9 cellular contexts compared by ENCODE assay signal in genomic region chr20:22692119-22692475, GRCh38.
DNase-seq lines count a peak whose midpoint lies in the region; ATAC-seq and TF ChIP-seq lines count a peak whose summit lies in the region.
"Had no signal": no experiment of that assay in that cellular context is flagged by ENCODE, and none has a peak within 500 bp of the region (broad histone marks: within the 10 kb centered on the region; RNA-seq: fewer than 3 reads in every experiment).

No MANE protein-coding gene starts in this region.

- H3K27ac ChIP-seq in fibroblast of lung (ENCODE audit: insufficient read depth, low read length) (no peak overlapping the region), psoas muscle (no peak overlapping the region)

- intact Hi-C loops in psoas muscle (cut with DNase I) = loop anchor here (2.0 to 10.0 kb wide), 6 partner anchors 353 to 733 kb away; partner anchors contain the start of genes NAPB (in 1 of the 2) and THBD (in 1 of the 2)

- peak; percentile 14 for ATAC-seq in GM18867 (IDR thresholded peaks at IDR 0.05; ENCODE audit: unreplicated experiment)
- peak in 1 of 4 donors; percentile 23 for ATAC-seq in psoas muscle
- no peak for ATAC-seq in stimulated activated naive CD8-positive, alpha-beta T cell treated with anti-CD3 and anti-CD28 coated beads, Interleukin-15, Interleukin-2, amounts not matched to agents 100 U/mL and 50 U/mL, for 24 hours
- ATAC-seq in GM21825 (IDR thresholded peaks at IDR 0.05; ENCODE audit: unreplicated experiment) = no peak
- ATAC-seq in HG02571 (IDR thresholded peaks at IDR 0.05; ENCODE audit: unreplicated experiment) = no peak

- no peaks in the 10 kb centered on the region for H3K9me3 ChIP-seq in fibroblast of lung (ENCODE audit: control insufficient read depth, insufficient read depth, low read depth, low read length)
- H3K9me3 ChIP-seq in psoas muscle = no peaks in the 10 kb centered on the region
- H3K9me3 ChIP-seq: MG63 had no signal

- TF ChIP-seq CTCF in fibroblast of lung (conservative IDR thresholded peaks at IDR 0.05 in 1 of 2, IDR thresholded peaks at IDR 0.05 in 1 of 2; ENCODE audit: low read depth in 1 of 2, low read length in 2 of 2) = no peak
- TF ChIP-seq CTCF in psoas muscle (IDR thresholded peaks at IDR 0.05) = no peak

- no peak overlapping the region for H3K9ac ChIP-seq in fibroblast of lung (ENCODE audit: insufficient read depth, low read length)

- H3K27me3 ChIP-seq in fibroblast of lung (ENCODE audit: control insufficient read depth, insufficient read depth, low read length) = no peaks in the 10 kb centered on the region
- H3K27me3 ChIP-seq in psoas muscle (ENCODE audit: insufficient read depth in 3 of 3, low read length in 2 of 3) = no peaks in the 10 kb centered on the region
- H3K27me3 ChIP-seq: MG63 had no signal

- no peaks in the 10 kb centered on the region for H4K20me1 ChIP-seq in fibroblast of lung (ENCODE audit: control insufficient read depth, extremely low read depth, insufficient read depth, low read length)

- no peak overlapping the region for H3K4me3 ChIP-seq in fibroblast of lung (replicated peaks in 1 of 4; ENCODE audit: control extremely low read depth in 1 of 4, insufficient read depth in 1 of 4, low read depth in 3 of 4, low read length in 4 of 4)
- H3K4me3 ChIP-seq in psoas muscle = peak overlapping the region; percentile 45
- H3K4me3 ChIP-seq: MG63 had no signal

- 35 to 44% (median 40%) methylated on average over 4 of the region's 4 CpGs for WGBS in psoas muscle, 3 donors

- H3K36me3 ChIP-seq in fibroblast of lung (ENCODE audit: control insufficient read depth, insufficient read depth, low read length) (no peaks in the 10 kb centered on the region), psoas muscle (ENCODE audit: insufficient read depth in 1 of 2, low read depth in 1 of 2) (no peaks in the 10 kb centered on the region)
- H3K36me3 ChIP-seq: MG63 had no signal

- peak overlapping the region; percentile 67 for H2AFZ ChIP-seq in fibroblast of lung (ENCODE audit: low read length)

- DNase-seq in NCI-H69 (lab: John Stamatoyannopoulos, UW) = peak; percentile 42
- DNase-seq in fibroblast of lung (ENCODE audit: low read depth in 2 of 2) = no peak
- no peak for DNase-seq in psoas muscle
- no peak for DNase-seq in stimulated activated naive CD8-positive, alpha-beta T cell treated with anti-CD3 and anti-CD28 coated beads, Interleukin-15, Interleukin-2, amounts not matched to agents 100 U/mL and 50 U/mL, for 24 hours
- DNase-seq in putamen (ENCODE audit: low spot score) = no peak

- H3K4me1 ChIP-seq in fibroblast of lung (ENCODE audit: control insufficient read depth, extremely low read depth, insufficient read depth, low read length) (no peaks in the 10 kb centered on the region), psoas muscle (peaks cover 17% of the 10 kb centered on the region)

- no peak overlapping the region for H3K4me2 ChIP-seq in fibroblast of lung (ENCODE audit: extremely low read depth, insufficient read depth, low read length)

- no peaks in the 10 kb centered on the region for H3K79me2 ChIP-seq in fibroblast of lung (ENCODE audit: control insufficient read depth, insufficient read depth, low read length)
